In the genomic region with DNA sequence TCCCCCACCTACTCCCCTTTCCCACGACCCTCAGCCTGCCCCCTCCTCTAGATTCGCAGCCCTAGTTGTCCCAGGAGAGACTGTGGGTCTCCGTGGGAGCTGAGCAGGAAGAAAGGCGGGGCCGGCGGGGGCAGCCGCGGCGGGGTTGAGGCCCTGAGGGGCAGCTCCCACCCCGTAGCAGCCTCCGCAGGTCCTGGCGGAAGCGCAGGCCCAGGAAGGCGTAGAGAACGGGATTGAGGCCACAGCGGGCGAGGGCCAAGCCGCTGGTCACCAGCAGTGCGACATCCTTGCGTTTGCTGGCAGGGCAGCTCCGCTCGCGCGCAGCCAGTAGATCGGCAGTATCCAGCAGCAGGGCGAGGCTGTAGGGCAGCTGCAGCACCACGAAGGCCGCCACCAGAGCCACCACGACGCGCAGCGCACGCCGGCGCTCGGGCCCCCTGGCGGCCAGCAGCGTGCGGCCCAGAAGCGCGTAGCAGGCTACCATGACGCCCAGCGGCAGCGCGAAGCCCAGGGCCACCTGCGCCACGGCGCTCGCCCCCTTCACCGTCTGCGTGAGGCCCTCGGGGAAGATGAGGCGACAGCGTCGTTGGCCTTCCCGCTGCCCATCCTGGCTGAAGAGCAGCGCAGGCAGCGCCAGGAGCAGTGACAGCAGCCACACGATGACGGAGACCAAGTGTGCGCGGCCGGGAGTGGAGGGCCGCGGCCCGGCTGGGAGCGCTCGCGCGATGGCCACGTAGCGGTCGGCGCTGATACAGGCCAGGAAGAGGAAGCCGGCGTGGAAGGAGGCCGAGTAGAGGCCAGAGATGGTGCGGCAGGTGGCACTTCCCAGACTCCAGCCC, we compare ENCODE assay signal across 7 cellular contexts. TPM values are rescaled to one million over a fixed set of nuclear protein-coding genes. Genes with fewer than 3 reads are reported as not detected.
DNase-seq lines count a peak whose midpoint lies in the region; ATAC-seq and TF ChIP-seq lines count a peak whose summit lies in the region.

No MANE protein-coding gene starts in this region.

- TF ChIP-seq CTCF in body of pancreas (IDR thresholded peaks at IDR 0.05) (peak; percentile 83 to 98 (median 90)), sigmoid colon (IDR thresholded peaks at IDR 0.05) (peak; percentile 70 to 94 (median 90))

- no peak for TF ChIP-seq EP300 in sigmoid colon (IDR thresholded peaks at IDR 0.05)

- DNase-seq in NAMALWA (ENCODE audit: low spot score) (peak; percentile 90), T-helper 2 cell (peak; percentile 56 to 88 (median 61)), body of pancreas (peak; percentile 83 to 86 (median 85)), iPS DF 6.9 (ENCODE audit: low read depth, low spot score) (no peak), sigmoid colon (peak; percentile 89), cerebellar nuclear complex (lab: John Stamatoyannopoulos, UW) (no peak)

- H3K27ac ChIP-seq in body of pancreas = peak overlapping the region; percentile 86 to 97 (median 90)
- no peak overlapping the region for H3K27ac ChIP-seq in iPS DF 6.9 (ENCODE audit: low read length)
- H3K27ac ChIP-seq in sigmoid colon = peak overlapping the region; percentile 97 to 99 (median 98)

- peak; percentile 31 to 57 (median 50) for TF ChIP-seq POLR2A in body of pancreas (IDR thresholded peaks at IDR 0.05)
- no peak for TF ChIP-seq POLR2A in sigmoid colon (IDR thresholded peaks at IDR 0.05)

- H3K4me1 ChIP-seq in body of pancreas (peaks cover 59% of the 10 kb centered on the region), iPS DF 6.9 (ENCODE audit: control insufficient read depth, insufficient read depth, low read length) (peaks cover 16% of the 10 kb centered on the region), sigmoid colon (peaks cover 0 to 78% (median 71%) of the 10 kb centered on the region in 4 donors)

- no peaks in the 10 kb centered on the region for H3K27me3 ChIP-seq in body of pancreas
- peaks cover 2% of the 10 kb centered on the region; the same call in 1 of the 2 replicates for H3K27me3 ChIP-seq in iPS DF 6.9 (ENCODE audit: control insufficient read depth, insufficient read depth, low read length)
- no peaks in the 10 kb centered on the region for H3K27me3 ChIP-seq in sigmoid colon

- H3K9me3 ChIP-seq in body of pancreas = no peaks in the 10 kb centered on the region
- H3K9me3 ChIP-seq in iPS DF 6.9 (ENCODE audit: control insufficient read depth, insufficient read depth, low read length) = no peaks in the 10 kb centered on the region
- no peaks in the 10 kb centered on the region for H3K9me3 ChIP-seq in sigmoid colon

- WGBS in body of pancreas, 2 donors = 7% methylated on average over 57 of the region's 78 CpGs; no CpG with 5 or more reads in 1 of the 2 donors
- WGBS in iPS DF 6.9 (ENCODE audit: insufficient coverage, insufficient read length) = no CpG with 5 or more reads among the region's 78 CpGs
- WGBS in sigmoid colon, 2 donors = 4 to 6% methylated on average over 78 of the region's 78 CpGs

- ATAC-seq in GM18498 (IDR thresholded peaks at IDR 0.05; ENCODE audit: unreplicated experiment) (peak; percentile 23), body of pancreas (peak; percentile 23)

- H3K36me3 ChIP-seq in body of pancreas (replicated peaks in 1 of 2; ENCODE audit: insufficient read depth in 1 of 2, low read depth in 2 of 2) (no peaks in the 10 kb centered on the region), iPS DF 6.9 (ENCODE audit: control insufficient read depth, insufficient read depth, low read length) (no peaks in the 10 kb centered on the region), sigmoid colon (no peaks in the 10 kb centered on the region)

- H3K4me3 ChIP-seq in body of pancreas (no peak overlapping the region), iPS DF 6.9 (ENCODE audit: low read length) (peak overlapping the region; percentile 34; the same call in 1 of the 2 replicates), sigmoid colon (peak overlapping the region; percentile 18 to 71 (median 63))

- intact Hi-C loops in body of pancreas (cut with DNase I) (loop anchor here (5.0 kb wide), 2 partner anchors 62 to 102 kb away; a partner anchor contains a TSS), sigmoid colon (cut with DNase I) (loop anchor here (1.0 to 2.0 kb wide), 2 partner anchors 70 to 101 kb away; a partner anchor contains a TSS)

RNA-seq across cellular contexts. Expression of a gene that starts 1.9 kb away (rescaled TPM):
- under 1 TPM; 0.78 to 0.99 TPM for total RNA-seq in body of pancreas
- 1 to 10 TPM; 2.3 to 9.2 (median 3.5) TPM for total RNA-seq in sigmoid colon
- 1 to 10 TPM in 1 of 3 donors, not detected in 2; 1.2 TPM for polyA plus RNA-seq in sigmoid colon

RNA-seq across cellular contexts. Expression of a gene that starts 2.6 kb away (rescaled TPM):
- 1 to 10 TPM; 4.9 to 6.7 TPM for total RNA-seq in body of pancreas
- total RNA-seq in sigmoid colon = 10 to 100 TPM in 3 of 4 donors, 1 to 10 TPM in 1; 7.4 to 46.8 (median 14.9) TPM
- polyA plus RNA-seq in sigmoid colon = 1 to 10 TPM in 1 of 3 donors, under 1 TPM in 2; under 0.01 to 7.7 (median 0.23) TPM

RNA-seq across cellular contexts. Expression of a gene that starts 2.9 kb away (rescaled TPM):
- 100 to 1,000 TPM in 1 of 2 donors, 10 to 100 TPM in 1; 63.0 to 105 TPM for total RNA-seq in body of pancreas
- 10 to 100 TPM; 12.3 to 25.2 (median 20.1) TPM for total RNA-seq in sigmoid colon
- polyA plus RNA-seq in sigmoid colon = 10 to 100 TPM in 1 of 3 donors, 1 to 10 TPM in 2; 4.4 to 14.7 (median 9.6) TPM

RNA-seq across cellular contexts. Expression of a gene that starts 20.6 kb away (rescaled TPM):
- total RNA-seq in body of pancreas = 10 to 100 TPM; 64.1 to 80.4 TPM
- 10 to 100 TPM; 28.0 to 57.3 (median 33.6) TPM for total RNA-seq in sigmoid colon
- polyA plus RNA-seq in sigmoid colon = 1 to 10 TPM; 1.2 to 6.6 (median 4.2) TPM

Comparison
In these comparisons a context has a peak if more than half of its experiments do, and no peak if none do; other contexts are left out.
1. DNase-seq: peak in NAMALWA (single experiment), T-helper 2 cell (5 of 5), body of pancreas (4 of 4) and sigmoid colon (single experiment); none in iPS DF 6.9 (single experiment) and cerebellar nuclear complex (0 of 2).
2. H3K4me3 ChIP-seq: peak in iPS DF 6.9 (single experiment) and sigmoid colon (4 of 4); none in body of pancreas (0 of 2).
3. POLR2A ChIP-seq: peak in body of pancreas (3 of 3); none in sigmoid colon (0 of 2).